ENCODE assay signal across 8 cellular contexts in the genomic region with DNA sequence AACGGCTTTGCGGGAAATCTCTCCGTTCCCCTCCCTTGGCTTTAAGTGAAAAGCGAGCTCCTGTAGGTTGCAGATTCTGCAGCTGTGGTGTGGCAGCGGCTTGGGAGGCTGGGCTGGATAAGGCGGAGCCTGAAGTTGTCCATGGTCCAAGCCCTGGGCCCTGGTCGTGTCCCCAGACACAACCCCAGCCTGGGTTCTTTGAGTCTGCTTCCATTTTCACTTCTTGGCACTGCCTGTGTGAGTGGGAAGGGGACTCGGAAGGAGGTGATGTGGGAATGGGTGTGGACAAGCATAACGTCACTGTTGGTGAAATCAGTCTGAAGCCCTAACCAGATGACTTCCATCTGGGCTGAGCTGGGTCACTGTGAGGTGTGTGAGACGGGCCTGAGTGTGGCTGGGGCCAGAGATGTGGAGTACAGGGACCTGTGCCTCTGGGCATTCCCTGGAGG. TPM values are rescaled to one million over a fixed set of nuclear protein-coding genes. Genes with fewer than 3 reads are reported as not detected.
A peak's percentile ranks its signal among the peaks of the same experiment; 100 is the strongest.
DNase-seq lines count a peak whose midpoint lies in the region; ATAC-seq and TF ChIP-seq lines count a peak whose summit lies in the region.

No MANE protein-coding gene starts in this region.

- TF ChIP-seq EP300 in gastroesophageal sphincter (IDR thresholded peaks at IDR 0.05) = no peak

- peaks cover 60% of the 10 kb centered on the region for H3K4me1 ChIP-seq in SJSA1 (replicated peaks)
- H3K4me1 ChIP-seq in gastroesophageal sphincter = peaks cover 11 to 88% (median 62%) of the 10 kb centered on the region in 3 donors
- H3K4me1 ChIP-seq in prostate gland (replicated peaks) = peaks cover 16% of the 10 kb centered on the region
- H3K4me1 ChIP-seq in effector memory CD4-positive, alpha-beta T cell (ENCODE audit: control insufficient read depth, insufficient read depth, low read length, poor library complexity, severe bottlenecking) = peaks cover 26% of the 10 kb centered on the region

- H3K4me3 ChIP-seq in SJSA1 (no peak overlapping the region), gastroesophageal sphincter (peak overlapping the region in 1 of 2 donors; percentile 24), prostate gland (no peak overlapping the region)
- H3K4me3 ChIP-seq in effector memory CD4-positive, alpha-beta T cell (ENCODE audit: insufficient read depth, low read depth, low read length, poor library complexity, severe bottlenecking) = no peak overlapping the region

- H3K36me3 ChIP-seq in SJSA1 (no peaks in the 10 kb centered on the region), gastroesophageal sphincter (no peaks in the 10 kb centered on the region), prostate gland (no peaks in the 10 kb centered on the region)
- no peaks in the 10 kb centered on the region for H3K36me3 ChIP-seq in effector memory CD4-positive, alpha-beta T cell (ENCODE audit: control insufficient read depth, insufficient read depth, low read length)

- H3K9me3 ChIP-seq in SJSA1 (replicated peaks) = peaks cover 5% of the 10 kb centered on the region
- peaks cover 0 to 4% (median 0%) of the 10 kb centered on the region in 3 donors for H3K9me3 ChIP-seq in gastroesophageal sphincter
- no peaks in the 10 kb centered on the region for H3K9me3 ChIP-seq in prostate gland
- H3K9me3 ChIP-seq in effector memory CD4-positive, alpha-beta T cell (ENCODE audit: control insufficient read depth, low read length) = no peaks in the 10 kb centered on the region

- ATAC-seq in gastroesophageal sphincter (peak; percentile 75), HG03565 (IDR thresholded peaks at IDR 0.05; ENCODE audit: unreplicated experiment) (no peak)

- DNase-seq in DMS 273 treated with DMSO at 0.1 percent for 48 hours (lab: John Stamatoyannopoulos, UW) = peak; percentile 23
- DNase-seq in SJSA1 (ENCODE audit: low read depth in 1 of 2, low spot score in 2 of 2) = no peak
- no peak for DNase-seq in prostate gland (ENCODE audit: low spot score)
- no peak for DNase-seq in effector memory CD4-positive, alpha-beta T cell
- DNase-seq in iPS-NIHi7 (ENCODE audit: extremely low spot score) = no peak
- DNase-seq in midbrain (lab: John Stamatoyannopoulos, UW) = no peak

- WGBS in gastroesophageal sphincter (ENCODE audit: low coverage in 1 of 2), 2 donors = 2 to 22% methylated on average over 3 to 6 of the region's 10 CpGs
- WGBS in prostate gland = 26% methylated on average over 10 of the region's 10 CpGs

- H3K27ac ChIP-seq in SJSA1 = peak overlapping the region; percentile 33
- H3K27ac ChIP-seq in gastroesophageal sphincter = peak overlapping the region; percentile 45 to 97 (median 96)
- peak overlapping the region; percentile 72 to 76 for H3K27ac ChIP-seq in prostate gland
- no peak overlapping the region for H3K27ac ChIP-seq in effector memory CD4-positive, alpha-beta T cell (ENCODE audit: insufficient read depth, low read length, poor library complexity, severe bottlenecking)

- intact Hi-C loops in prostate gland (cut with DNase I) = no loop called here

- TF ChIP-seq POLR2A in gastroesophageal sphincter (IDR thresholded peaks at IDR 0.05) (peak in 1 of 2 donors; percentile 12), prostate gland (IDR thresholded peaks at IDR 0.05) (peak; percentile 44)

- H3K27me3 ChIP-seq in SJSA1 (replicated peaks) (no peaks in the 10 kb centered on the region), gastroesophageal sphincter (no peaks in the 10 kb centered on the region), prostate gland (replicated peaks; ENCODE audit: insufficient read depth) (no peaks in the 10 kb centered on the region)
- no peaks in the 10 kb centered on the region for H3K27me3 ChIP-seq in effector memory CD4-positive, alpha-beta T cell (replicated peaks; ENCODE audit: control insufficient read depth, insufficient read depth, low read length, poor library complexity, severe bottlenecking)

- no peak for TF ChIP-seq CTCF in gastroesophageal sphincter (IDR thresholded peaks at IDR 0.05)
- TF ChIP-seq CTCF in prostate gland (IDR thresholded peaks at IDR 0.05) = no peak

RNA-seq across cellular contexts. Expression of a gene that starts 43.0 kb away (rescaled TPM):
- total RNA-seq in SJSA1 (2014; rRNA removed; shearing (Covaris generic)) = 420 and 508 TPM in 2 replicates
- total RNA-seq in gastroesophageal sphincter (100 to 1,000 TPM; 151 to 190 (median 170) TPM), prostate gland (100 to 1,000 TPM in 1 of 2 donors, 10 to 100 TPM in 1; 99.2 to 159 TPM)

RNA-seq across cellular contexts. Expression of a gene that starts 51.8 kb away (rescaled TPM):
- total RNA-seq in SJSA1 (2014; rRNA removed; shearing (Covaris generic)) = 275 and 410 TPM in 2 replicates
- total RNA-seq in gastroesophageal sphincter (10 to 100 TPM in 3 of 4 donors, 1 to 10 TPM in 1; 7.2 to 24.4 (median 14.7) TPM), prostate gland (10 to 100 TPM in 1 of 2 donors, 1 to 10 TPM in 1; 8.0 to 15.0 TPM)

Comparison
In these comparisons a context has a peak if more than half of its experiments do, and no peak if none do; other contexts are left out.
1. RNA of a gene that starts 51.8 kb away (total RNA-seq): 275 to 410 TPM in SJSA1; 7.2 to 24.4 TPM in gastroesophageal sphincter and 8.0 to 15.0 TPM in prostate gland; every median in the first group is over 10 times any median in the second.